In genomic region chr4:28167411-28167810, GRCh38 we compare ENCODE assay signal across 17 cellular contexts.
DNase-seq lines count a peak whose midpoint lies in the region; FAIRE-seq and TF ChIP-seq lines count a peak whose summit lies in the region.
"Had no signal": no experiment of that assay in that cellular context is flagged by ENCODE, and none has a peak within 500 bp of the region (broad histone marks: within the 10 kb centered on the region; RNA-seq: fewer than 3 reads in every experiment).

No MANE protein-coding gene starts in this region.

- CTCF ChIA-PET in mammary epithelial cell (lab: Charles Lee; ENCODE audit: low non-redundant PET): no interaction called here

- peaks cover 17% of the 10 kb centered on the region for H3K4me1 ChIP-seq in mammary epithelial cell (ENCODE audit: insufficient read depth, low read length)
- H3K4me1 ChIP-seq in keratinocyte (ENCODE audit: control insufficient read depth, extremely low read depth, insufficient read depth, low read length): no peaks in the 10 kb centered on the region
- H3K4me1 ChIP-seq: Caco-2, SJSA1 had no signal

- H3K9me1 ChIP-seq in keratinocyte (ENCODE audit: control insufficient read depth, extremely low read depth, insufficient read depth, low read length): no peaks in the 10 kb centered on the region

- H3K9ac ChIP-seq in mammary epithelial cell (ENCODE audit: insufficient read depth, low read length) (no peak overlapping the region), keratinocyte (ENCODE audit: control insufficient read depth, extremely low read depth, insufficient read depth, low read length) (no peak overlapping the region)

- H3K27ac ChIP-seq in mammary epithelial cell (ENCODE audit: insufficient read depth, low read depth, low read length) (peak overlapping the region; percentile 28), keratinocyte (ENCODE audit: control insufficient read depth, insufficient read depth, low read length) (no peak overlapping the region), WERI-Rb-1 (no peak overlapping the region)
- H3K27ac ChIP-seq: SJSA1 had no signal

- peak; percentile 39 for FAIRE-seq in keratinocyte (lab: Jason Lieb, UNC)
- FAIRE-seq: H1 had no signal

- 50% methylated on average over 1 of the region's 1 CpG for WGBS in mammary epithelial cell (ENCODE audit: low coverage, missing lambda C conversion rate)

- DNase-seq in DMS53 (lab: John Stamatoyannopoulos, UW): peak; percentile 92
- DNase-seq in M059J (ENCODE audit: low read depth): peak; percentile 36
- DNase-seq in mammary epithelial cell: peak; percentile 86
- peak; percentile 17 for DNase-seq in keratinocyte (ENCODE audit: low read depth, low spot score)
- DNase-seq in head of caudate nucleus: no peak
- no peak for DNase-seq in NK-92 treated with Interleukin-12 subunit alpha and Interleukin-12 subunit beta, amount 100 ng/mL, for 24 hours (lab: John Stamatoyannopoulos, UW)
- DNase-seq in WERI-Rb-1: no peak
- no peak for DNase-seq in hippocampal formation (lab: John Stamatoyannopoulos, UW)
- DNase-seq: DMS79, IMR-90, Kasumi-1, MV-4-11, NCI-H774, SW 1271 had no signal

- in situ Hi-C loops in mammary epithelial cell (cut with MboI; ENCODE audit: low sequenced_read_pairs in 2 of 2): no loop called here

- intact Hi-C loops in mammary epithelial cell (cut with micrococcal nuclease) (no loop called here), head of caudate nucleus (cut with DNase I) (no loop called here)

- dilution Hi-C loops in mammary epithelial cell (cut with HindIII; ENCODE audit: low sequenced_read_pairs): no loop called here
- dilution Hi-C loops in keratinocyte (cut with MboI; ENCODE audit: extremely low pct_ligation_motif_present, low sequenced_read_pairs): no loop called here

- H4K20me1 ChIP-seq in mammary epithelial cell (ENCODE audit: insufficient read depth, low read length): no peaks in the 10 kb centered on the region
- H4K20me1 ChIP-seq in keratinocyte (ENCODE audit: control insufficient read depth, extremely low read depth, insufficient read depth, low read length): no peaks in the 10 kb centered on the region

- no peak overlapping the region for H3K4me3 ChIP-seq in mammary epithelial cell (replicated peaks in 1 of 3; ENCODE audit: insufficient read depth in 1 of 3, low read depth in 2 of 3, low read length in 3 of 3)
- no peak overlapping the region for H3K4me3 ChIP-seq in keratinocyte (ENCODE audit: control insufficient read depth in 2 of 3, extremely low read depth in 1 of 3, insufficient read depth in 2 of 3, low read depth in 1 of 3, low read length in 3 of 3)
- H3K4me3 ChIP-seq in WERI-Rb-1 (ENCODE audit: low read depth, low read length): no peak overlapping the region
- H3K4me3 ChIP-seq: SJSA1 had no signal

- H3K36me3 ChIP-seq in mammary epithelial cell (ENCODE audit: insufficient read depth, low read length) (no peaks in the 10 kb centered on the region), keratinocyte (ENCODE audit: control insufficient read depth in 2 of 2, extremely low read depth in 1 of 2, insufficient read depth in 2 of 2, low read length in 2 of 2) (no peaks in the 10 kb centered on the region), WERI-Rb-1 (no peaks in the 10 kb centered on the region)
- H3K36me3 ChIP-seq: SJSA1 had no signal

- no peak for TF ChIP-seq CTCF in mammary epithelial cell (conservative IDR thresholded peaks at IDR 0.05 in 1 of 2, IDR thresholded peaks at IDR 0.05 in 1 of 2; ENCODE audit: extremely low read depth in 1 of 2, insufficient read depth in 1 of 2, low read depth in 1 of 2, low read length in 2 of 2)
- no peak for TF ChIP-seq CTCF in keratinocyte (optimal IDR thresholded peaks at IDR 0.05 in 1 of 3, IDR thresholded peaks at IDR 0.05 in 1 of 3, conservative IDR thresholded peaks at IDR 0.05 in 1 of 3; ENCODE audit: extremely low read depth in 1 of 3, insufficient read depth in 2 of 3, low read length in 3 of 3)
- no peak for TF ChIP-seq CTCF in WERI-Rb-1 (IDR thresholded peaks at IDR 0.05; ENCODE audit: low read depth, low read length)

- H3K27me3 ChIP-seq in mammary epithelial cell (ENCODE audit: insufficient read depth, low read length) (no peaks in the 10 kb centered on the region), keratinocyte (ENCODE audit: control insufficient read depth, extremely low read depth, insufficient read depth, low read length) (no peaks in the 10 kb centered on the region), WERI-Rb-1 (ENCODE audit: insufficient read depth, low read depth, severe bottlenecking) (no peaks in the 10 kb centered on the region)
- H3K27me3 ChIP-seq: SJSA1 had no signal

- H2AFZ ChIP-seq in mammary epithelial cell (ENCODE audit: low read depth, low read length) (peak overlapping the region; percentile 30), keratinocyte (ENCODE audit: control insufficient read depth, low read length) (no peak overlapping the region)

- no peaks in the 10 kb centered on the region for H3K79me2 ChIP-seq in mammary epithelial cell (ENCODE audit: insufficient read depth, low read length)
- H3K79me2 ChIP-seq in keratinocyte (ENCODE audit: control insufficient read depth, insufficient read depth, low read length): no peaks in the 10 kb centered on the region

- H3K4me2 ChIP-seq in mammary epithelial cell (ENCODE audit: insufficient read depth, low read depth, low read length): peak overlapping the region; percentile 10
- H3K4me2 ChIP-seq in keratinocyte (ENCODE audit: control insufficient read depth, extremely low read depth, insufficient read depth, low read depth, low read length): no peak overlapping the region

- BruUV-seq in mammary epithelial cell (replicated peaks; lab: Mats Ljungman, UMichigan): no TSS peak

- H3K9me3 ChIP-seq in mammary epithelial cell (replicated peaks; ENCODE audit: insufficient read depth, low read length) (no peaks in the 10 kb centered on the region), keratinocyte (ENCODE audit: control insufficient read depth, low read depth, low read length) (no peaks in the 10 kb centered on the region), WERI-Rb-1 (ENCODE audit: severe bottlenecking) (no peaks in the 10 kb centered on the region)
- H3K9me3 ChIP-seq: Caco-2, SJSA1 had no signal

Comparison
In these comparisons a context has a peak if more than half of its experiments do, and no peak if none do; other contexts are left out.
1. DNase-seq: peak in DMS53 (single experiment), M059J (single experiment), mammary epithelial cell (single experiment) and keratinocyte (single experiment); none in head of caudate nucleus (0 of 42), NK-92 treated with Interleukin-12 subunit alpha and Interleukin-12 subunit beta, amount 100 ng/mL, for 24 hours (single experiment), WERI-Rb-1 (single experiment) and hippocampal formation (0 of 2).